ENCODE assay signal across 10 cellular contexts in genomic region chr19:39415111-39416046, GRCh38. TPM values are rescaled to one million over a fixed set of nuclear protein-coding genes. Genes with fewer than 3 reads are reported as not detected.
DNase-seq lines count a peak whose midpoint lies in the region; ATAC-seq and TF ChIP-seq lines count a peak whose summit lies in the region.
"Had no signal": no experiment of that assay in that cellular context is flagged by ENCODE, and none has a peak within 500 bp of the region (broad histone marks: within the 10 kb centered on the region; RNA-seq: fewer than 3 reads in every experiment).

No MANE protein-coding gene starts in this region.

- POLR2A ChIA-PET in CD4-positive, alpha-beta memory T cell (lab: Charles Lee; ENCODE audit: partially characterized antibody): interaction anchor here (1.1 to 7.1 kb wide), 9 partner anchors 9 to 24 kb away, joined by 4 to 46 read pairs (median 4); partner anchors contain the start of genes MED29, PAF1 and RPS16

- peak overlapping the region in 1 of 8 donors; percentile 67 for H3K4me3 Mint-ChIP-seq in CD4-positive, alpha-beta memory T cell
- peak overlapping the region; percentile 50 for H3K4me3 Mint-ChIP-seq in progenitor cell of endocrine pancreas (ENCODE audit: low read depth)

- CTCF ChIA-PET in CD4-positive, alpha-beta memory T cell (lab: Charles Lee; ENCODE audit: partially characterized antibody): interaction anchor here (1.8 kb wide), 1 partner anchor 18 kb away, joined by 14 read pairs; no protein-coding TSS in a partner anchor

- peaks cover 23% of the 10 kb centered on the region for H3K4me1 ChIP-seq in CD4-positive, alpha-beta memory T cell (ENCODE audit: insufficient read depth, low read length)
- H3K4me1 ChIP-seq in Peyer's patch: peaks cover 0 to 45% (median 14%) of the 10 kb centered on the region in 4 donors
- H3K4me1 ChIP-seq in gastroesophageal sphincter: peaks cover 0 to 57% (median 24%) of the 10 kb centered on the region in 3 donors

- H3K36me3 ChIP-seq in CD4-positive, alpha-beta memory T cell (ENCODE audit: insufficient read depth, low read length): peaks cover 4% of the 10 kb centered on the region
- peaks cover 0 to 13% (median 0%) of the 10 kb centered on the region in 3 donors for H3K36me3 ChIP-seq in Peyer's patch
- peaks cover 0 to 44% of the 10 kb centered on the region in 2 donors for H3K36me3 ChIP-seq in gastroesophageal sphincter

- TF ChIP-seq CTCF in Peyer's patch (IDR thresholded peaks at IDR 0.05) (no peak), gastroesophageal sphincter (IDR thresholded peaks at IDR 0.05) (no peak), progenitor cell of endocrine pancreas (IDR thresholded peaks at IDR 0.05; ENCODE audit: unreplicated experiment) (no peak)

- H3K4me3 ChIP-seq in CD4-positive, alpha-beta memory T cell (ENCODE audit: low read length in 2 of 2): no peak overlapping the region
- H3K4me3 ChIP-seq in Peyer's patch: peak overlapping the region in 1 of 4 donors; percentile 78
- peak overlapping the region in 1 of 2 donors; percentile 90 for H3K4me3 ChIP-seq in gastroesophageal sphincter
- H3K4me3 ChIP-seq: body of pancreas had no signal

- no peak for TF ChIP-seq EP300 in gastroesophageal sphincter (IDR thresholded peaks at IDR 0.05)

- peaks cover 0 to 7% of the 10 kb centered on the region in 2 donors for H3K27me3 Mint-ChIP-seq in CD4-positive, alpha-beta memory T cell
- no peaks in the 10 kb centered on the region for H3K27me3 Mint-ChIP-seq in progenitor cell of endocrine pancreas

- intact Hi-C loops in CD4-positive, alpha-beta memory T cell (cut with micrococcal nuclease): no loop called here

- no peak overlapping the region for H3K27ac ChIP-seq in CD4-positive, alpha-beta memory T cell (ENCODE audit: low read depth, low read length)
- H3K27ac ChIP-seq in Peyer's patch (peak overlapping the region in 3 of 4 donors; percentile 38 to 100 (median 87)), gastroesophageal sphincter (peak overlapping the region in 3 of 4 donors; percentile 99 to 100 (median 99))
- H3K27ac ChIP-seq: body of pancreas had no signal

- no peaks in the 10 kb centered on the region for H3K27me3 ChIP-seq in CD4-positive, alpha-beta memory T cell (ENCODE audit: insufficient read depth, low read length)
- H3K27me3 ChIP-seq in Peyer's patch (no peaks in the 10 kb centered on the region), gastroesophageal sphincter (no peaks in the 10 kb centered on the region)
- H3K27me3 ChIP-seq: body of pancreas had no signal

- H3K4me1 Mint-ChIP-seq in CD4-positive, alpha-beta memory T cell: peaks cover 21 to 33% (median 25%) of the 10 kb centered on the region in 4 donors
- peaks cover 33% of the 10 kb centered on the region for H3K4me1 Mint-ChIP-seq in progenitor cell of endocrine pancreas (ENCODE audit: low read depth)

- ATAC-seq in gastroesophageal sphincter: no peak
- no peak for ATAC-seq in GM18858 (IDR thresholded peaks at IDR 0.05; ENCODE audit: unreplicated experiment)
- ATAC-seq: body of pancreas had no signal

- DNase-seq in CD4-positive, alpha-beta memory T cell: no peak
- no peak for DNase-seq in Peyer's patch
- no peak for DNase-seq in progenitor cell of endocrine pancreas (ENCODE audit: low spot score, unreplicated experiment)
- no peak for DNase-seq in NOMO-1 treated with DMSO at 0.1 percent for 48 hours (lab: John Stamatoyannopoulos, UW; ENCODE audit: unreplicated experiment)
- no peak for DNase-seq in ecto neural progenitor cell (ENCODE audit: low spot score)
- DNase-seq in NCI-H446 treated with DMSO at 0.1 percent for 48 hours (lab: John Stamatoyannopoulos, UW): no peak
- DNase-seq: activated CD4-positive, alpha-beta T cell treated with anti-CD3 and anti-CD28 coated beads for 48 hours; body of pancreas had no signal

- H3K36me3 Mint-ChIP-seq in CD4-positive, alpha-beta memory T cell: peaks cover 0 to 40% of the 10 kb centered on the region in 2 donors
- H3K36me3 Mint-ChIP-seq in progenitor cell of endocrine pancreas (ENCODE audit: insufficient read depth): peaks cover 4% of the 10 kb centered on the region

- peak overlapping the region in 6 of 7 donors; percentile 6 to 100 (median 58) for H3K27ac Mint-ChIP-seq in CD4-positive, alpha-beta memory T cell
- no peak overlapping the region for H3K27ac Mint-ChIP-seq in progenitor cell of endocrine pancreas

- no peaks in the 10 kb centered on the region for H3K9me3 ChIP-seq in CD4-positive, alpha-beta memory T cell (ENCODE audit: control insufficient read depth in 1 of 2, low read length in 2 of 2)
- H3K9me3 ChIP-seq in Peyer's patch (no peaks in the 10 kb centered on the region), gastroesophageal sphincter (no peaks in the 10 kb centered on the region)
- H3K9me3 ChIP-seq: body of pancreas had no signal

- 36 to 38% methylated on average over 10 of the region's 35 CpGs for WGBS in gastroesophageal sphincter (ENCODE audit: low coverage in 1 of 2), 2 donors

- no peak for TF ChIP-seq POLR2A in Peyer's patch (IDR thresholded peaks at IDR 0.05)
- no peak for TF ChIP-seq POLR2A in gastroesophageal sphincter (IDR thresholded peaks at IDR 0.05)

- peaks cover 0 to 6% (median 0%) of the 10 kb centered on the region in 8 donors for H3K9me3 Mint-ChIP-seq in CD4-positive, alpha-beta memory T cell
- H3K9me3 Mint-ChIP-seq in progenitor cell of endocrine pancreas (ENCODE audit: low read depth): no peaks in the 10 kb centered on the region

RNA-seq across cellular contexts. Expression of gene PLEKHG2, which starts 2.9 kb away (rescaled TPM):
- total RNA-seq in CD4-positive, alpha-beta memory T cell: 10 to 100 TPM; 12.1 to 17.0 TPM
- polyA plus RNA-seq in CD4-positive, alpha-beta memory T cell: 1 to 10 TPM; 1.4 to 5.1 TPM
- total RNA-seq in Peyer's patch (10 to 100 TPM in 3 of 4 donors, 1 to 10 TPM in 1; 7.7 to 42.1 (median 16.1) TPM), gastroesophageal sphincter (10 to 100 TPM; 19.5 to 35.3 (median 23.4) TPM), progenitor cell of endocrine pancreas (162 and 170 TPM in 2 replicates)

RNA-seq across cellular contexts. Expression of gene ZFP36, which starts 8.7 kb away (rescaled TPM):
- total RNA-seq in CD4-positive, alpha-beta memory T cell: 100 to 1,000 TPM; 151 to 152 TPM
- polyA plus RNA-seq in CD4-positive, alpha-beta memory T cell: 100 to 1,000 TPM; 164 to 191 TPM
- total RNA-seq in Peyer's patch (100 to 1,000 TPM; 183 to 682 (median 309) TPM), gastroesophageal sphincter (100 to 1,000 TPM in 3 of 4 donors, 10 to 100 TPM in 1; 78.6 to 276 (median 158) TPM), progenitor cell of endocrine pancreas (10.5 and 10.6 TPM in 2 replicates)

RNA-seq across cellular contexts. Expression of gene RPS16, which starts 20.4 kb away (rescaled TPM):
- 1,000 to 10,000 TPM; 4,061 to 4,227 TPM for total RNA-seq in CD4-positive, alpha-beta memory T cell
- 1,000 to 10,000 TPM; 1,590 to 2,052 TPM for polyA plus RNA-seq in CD4-positive, alpha-beta memory T cell
- total RNA-seq in Peyer's patch (1,000 to 10,000 TPM in 1 of 4 donors, 100 to 1,000 TPM in 3; 443 to 1,406 (median 686) TPM), gastroesophageal sphincter (1,000 to 10,000 TPM; 1,023 to 1,769 (median 1,110) TPM), progenitor cell of endocrine pancreas (1,449 and 1,510 TPM in 2 replicates)

RNA-seq across cellular contexts. Expression of gene MED29, which starts 24.2 kb away (rescaled TPM):
- total RNA-seq in CD4-positive, alpha-beta memory T cell: 10 to 100 TPM; 43.1 to 51.3 TPM
- 10 to 100 TPM; 50.6 to 59.8 TPM for polyA plus RNA-seq in CD4-positive, alpha-beta memory T cell
- 10 to 100 TPM; 25.4 to 52.8 (median 41.0) TPM for total RNA-seq in Peyer's patch
- 10 to 100 TPM; 30.0 to 50.7 (median 36.4) TPM for total RNA-seq in gastroesophageal sphincter
- 36.3 and 39.0 TPM in 2 replicates for total RNA-seq in progenitor cell of endocrine pancreas

RNA-seq across cellular contexts. Expression of gene PAF1, which starts 24.5 kb away (rescaled TPM):
- 10 to 100 TPM; 49.2 to 53.8 TPM for total RNA-seq in CD4-positive, alpha-beta memory T cell
- polyA plus RNA-seq in CD4-positive, alpha-beta memory T cell: 10 to 100 TPM; 21.5 to 46.7 TPM
- total RNA-seq in Peyer's patch (10 to 100 TPM; 22.2 to 47.3 (median 37.7) TPM), gastroesophageal sphincter (10 to 100 TPM; 32.8 to 48.0 (median 44.0) TPM), progenitor cell of endocrine pancreas (49.4 and 49.5 TPM in 2 replicates)
